ENCODE assay signal across 19 cellular contexts in the genomic region with DNA sequence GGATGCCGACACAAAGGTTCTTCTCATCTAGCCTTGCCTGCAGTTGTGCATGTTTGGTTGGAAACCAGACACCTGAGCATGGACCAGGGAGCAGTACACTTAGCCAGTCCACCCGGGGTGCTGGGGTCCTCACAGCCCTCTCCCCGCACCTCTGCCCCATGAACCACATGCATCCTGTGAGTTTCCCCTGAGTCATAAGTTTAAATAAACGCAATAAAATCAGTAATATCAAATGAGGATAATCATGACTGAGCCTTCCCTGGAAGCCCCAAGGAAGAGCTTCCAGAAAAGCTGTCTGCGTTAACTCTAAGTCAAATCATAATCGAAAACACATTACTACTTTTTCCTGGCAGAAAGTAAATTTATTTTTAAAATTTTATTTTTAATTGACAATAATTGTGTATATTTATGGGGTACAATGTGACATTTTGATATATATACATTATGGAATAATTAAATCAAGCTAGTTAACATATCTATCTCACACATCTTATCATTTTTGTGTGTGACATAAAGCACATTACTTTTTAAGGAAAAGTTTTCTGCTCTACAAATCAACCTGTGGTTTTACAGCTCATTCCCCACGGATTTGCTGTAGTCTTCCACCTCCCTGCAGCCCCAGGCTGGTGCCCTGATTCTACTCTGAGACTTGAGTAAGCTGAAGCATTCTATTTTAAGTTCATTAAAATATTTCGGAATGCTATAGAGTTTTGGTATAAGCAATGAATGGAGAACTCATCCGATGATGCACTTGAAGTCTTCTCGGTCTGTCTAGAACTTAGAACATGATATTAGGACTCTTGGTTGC.
A peak's percentile ranks its signal among the peaks of the same experiment; 100 is the strongest.
DNase-seq lines count a peak whose midpoint lies in the region; ATAC-seq and TF ChIP-seq lines count a peak whose summit lies in the region.
"Had no signal": no experiment of that assay in that cellular context is flagged by ENCODE, and none has a peak within 500 bp of the region (broad histone marks: within the 10 kb centered on the region; RNA-seq: fewer than 3 reads in every experiment).

No MANE protein-coding gene starts in this region.

- H3K9me3 ChIP-seq in left lung: peaks cover 0 to 6% of the 10 kb centered on the region in 2 donors
- H3K9me3 ChIP-seq: BE2C, Caco-2 had no signal

- DNase-seq in ELR (ENCODE audit: low read depth) (peak; percentile 66), M059J (ENCODE audit: low read depth) (peak; percentile 7), fibroblast of peridontal ligament (ENCODE audit: extremely low read depth) (peak; percentile 38), renal cortical epithelial cell (ENCODE audit: low read depth) (peak; percentile 21), T-helper 1 cell (no peak), hepatic stellate cell (ENCODE audit: low spot score) (no peak), KG1 (lab: John Stamatoyannopoulos, UW) (no peak), left lung (no peak)
- DNase-seq: ACHN; BE2C; Caco-2; CD4-positive, alpha-beta T cell; HCEC 1CT; NCI-H1105 treated with DMSO at 0.1 percent for 48 hours; NCI-H1694; NCI-H748 treated with DMSO at 0.1 percent for 48 hours; NK-92 treated with Interleukin-12 subunit alpha and Interleukin-12 subunit beta, amount 100 ng/mL, for 24 hours; Right ventricle myocardium superior had no signal

- no peak overlapping the region for H3K27ac ChIP-seq in left lung

- H3K27me3 ChIP-seq in left lung: no peaks in the 10 kb centered on the region
- H3K27me3 ChIP-seq: BE2C had no signal

- H3K36me3 ChIP-seq in left lung: no peaks in the 10 kb centered on the region
- H3K36me3 ChIP-seq: BE2C had no signal

- intact Hi-C loops in left lung (cut with DNase I): no loop called here

- ATAC-seq in left lung: no peak
- ATAC-seq: GM23338 had no signal

- H3K4me1 ChIP-seq in left lung: no peaks in the 10 kb centered on the region
- H3K4me1 ChIP-seq: BE2C, Caco-2 had no signal

- TF ChIP-seq CTCF in left lung (IDR thresholded peaks at IDR 0.05): no peak

- no peak overlapping the region for H3K4me3 ChIP-seq in left lung
- H3K4me3 ChIP-seq: GM23338 had no signal

Comparison
In these comparisons a context has a peak if more than half of its experiments do, and no peak if none do; other contexts are left out.
1. DNase-seq: peak in ELR (single experiment), M059J (single experiment), fibroblast of peridontal ligament (single experiment) and renal cortical epithelial cell (single experiment); none in T-helper 1 cell (0 of 5), hepatic stellate cell (single experiment), KG1 (single experiment) and left lung (0 of 2).